Comparison of ENCODE assay signal across 11 cellular contexts in genomic region chr22:22348127-22348814, GRCh38.
DNase-seq lines count a peak whose midpoint lies in the region; ATAC-seq and TF ChIP-seq lines count a peak whose summit lies in the region.
"Had no signal": no experiment of that assay in that cellular context is flagged by ENCODE, and none has a peak within 500 bp of the region (broad histone marks: within the 10 kb centered on the region; RNA-seq: fewer than 3 reads in every experiment).

No MANE protein-coding gene starts in this region.

- H3K4me1 ChIP-seq in KMS-11 (ENCODE audit: low read depth, poor library complexity, severe bottlenecking), result no peaks in the 10 kb centered on the region
- no peaks in the 10 kb centered on the region for H3K4me1 ChIP-seq in tibial artery

- no peaks in the 10 kb centered on the region for H3K79me2 ChIP-seq in KMS-11 (ENCODE audit: insufficient read depth, low read depth)

- H3K4me2 ChIP-seq in KMS-11, result no peak overlapping the region

- H3K36me3 ChIP-seq in KMS-11 (ENCODE audit: insufficient read depth) (no peaks in the 10 kb centered on the region), tibial artery (no peaks in the 10 kb centered on the region)
- H3K36me3 ChIP-seq: neutrophil had no signal

- DNase-seq in DMS153 (lab: John Stamatoyannopoulos, UW) (peak; percentile 25), DMS153 treated with DMSO at 0.1 percent for 48 hours (lab: John Stamatoyannopoulos, UW; ENCODE audit: unreplicated experiment) (no peak), dorsolateral prefrontal cortex (peak in 7 of 10 donors; percentile 41 to 85 (median 57)), nucleus accumbens (lab: John Stamatoyannopoulos, UW) (peak in 46 of 56 donors; percentile 8 to 79 (median 48)), T1000 (lab: John Stamatoyannopoulos, UW) (no peak), tibial artery (no peak)
- DNase-seq: activated T-cell treated with anti-CD3 and anti-CD28 coated beads, Interleukin-2, amount 50 U/mL, for 4 hours had no signal

- intact Hi-C loops in dorsolateral prefrontal cortex (cut with DNase I), result loop anchor here in 1 of 2 donors (5.0 kb wide), 1 partner anchor 49 kb away; no protein-coding TSS in a partner anchor
- intact Hi-C loops in tibial artery (cut with DNase I; ENCODE audit: low total_unique reads), result no loop called here

- H3K27me3 ChIP-seq in KMS-11 (ENCODE audit: insufficient read depth, low read depth), result no peaks in the 10 kb centered on the region
- peaks cover 0 to 34% (median 0%) of the 10 kb centered on the region in 45 donors for H3K27me3 ChIP-seq in dorsolateral prefrontal cortex
- H3K27me3 ChIP-seq in tibial artery, result peaks cover 0 to 22% of the 10 kb centered on the region in 2 donors

- H3K27ac ChIP-seq in KMS-11 (no peak overlapping the region), dorsolateral prefrontal cortex (peak overlapping the region in 55 of 59 donors; percentile 18 to 96 (median 77)), tibial artery (no peak overlapping the region)
- H3K27ac ChIP-seq: neutrophil, RWPE1 had no signal

- H2AFZ ChIP-seq in KMS-11 (ENCODE audit: low read depth), result no peak overlapping the region; the same call in 1 of the 2 replicates

- ATAC-seq in GM18909 (IDR thresholded peaks at IDR 0.05; ENCODE audit: poor library complexity, unreplicated experiment), result no peak
- ATAC-seq: activated T-cell treated with anti-CD3 and anti-CD28 coated beads, Interleukin-2, amount 50 U/mL, for 4 hours had no signal

- H3K9me3 ChIP-seq in tibial artery, result no peaks in the 10 kb centered on the region
- H3K9me3 ChIP-seq: neutrophil had no signal

- TF ChIP-seq CTCF in KMS-11 (conservative IDR thresholded peaks at IDR 0.05; ENCODE audit: low read depth, low read length) (0 out of 2 replicates have a peak, but pooled peaks have one; percentile 21), dorsolateral prefrontal cortex (IDR thresholded peaks at IDR 0.05 in 54 of 56, conservative IDR thresholded peaks at IDR 0.05 in 2 of 56; ENCODE audit: low read depth in 1 of 56, partially characterized antibody in 56 of 56) (peak in 54 of 56 donors; percentile 13 to 73 (median 49)), tibial artery (IDR thresholded peaks at IDR 0.05) (no peak)

- no peak overlapping the region for H3K4me3 ChIP-seq in KMS-11 (IDR thresholded peaks at IDR 0.05; ENCODE audit: insufficient read depth, low read depth, low read length)
- H3K4me3 ChIP-seq in dorsolateral prefrontal cortex, result no peak overlapping the region
- no peak overlapping the region for H3K4me3 ChIP-seq in tibial artery

- no peaks in the 10 kb centered on the region for H4K20me1 ChIP-seq in KMS-11 (ENCODE audit: insufficient read depth)

- no peak overlapping the region for H3K9ac ChIP-seq in KMS-11

Comparison
In these comparisons a context has a peak if more than half of its experiments do, and no peak if none do; other contexts are left out.
1. DNase-seq: peak in DMS153 (single experiment), dorsolateral prefrontal cortex (7 of 10) and nucleus accumbens (46 of 56); none in DMS153 treated with DMSO at 0.1 percent for 48 hours (single experiment), T1000 (single experiment) and tibial artery (0 of 2).
2. H3K27ac ChIP-seq: peak in dorsolateral prefrontal cortex (55 of 59); none in KMS-11 (single experiment) and tibial artery (0 of 2).
3. CTCF ChIP-seq: peak in KMS-11 (single experiment) and dorsolateral prefrontal cortex (54 of 56); none in tibial artery (0 of 2).